8 cellular contexts compared by ENCODE assay signal in the genomic region with DNA sequence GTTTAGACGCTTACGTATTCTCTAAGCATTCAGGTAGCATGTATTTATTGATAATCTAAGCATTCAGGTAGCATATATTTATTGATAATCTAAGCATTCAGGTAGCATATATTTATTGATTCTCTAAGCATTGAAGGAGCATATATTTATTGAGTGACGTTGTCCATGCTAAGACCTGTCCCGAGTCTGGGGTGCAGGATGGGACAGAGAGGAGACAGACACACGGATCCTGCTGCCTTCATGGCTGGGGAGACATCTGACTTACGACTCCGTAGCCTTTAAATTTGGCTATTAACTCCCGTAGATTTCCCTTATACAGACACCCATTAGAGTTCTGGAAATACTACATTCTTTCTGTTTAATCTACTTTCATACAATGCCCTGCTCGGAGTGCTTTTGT. TPM values are rescaled to one million over a fixed set of nuclear protein-coding genes. Genes with fewer than 3 reads are reported as not detected.
DNase-seq lines count a peak whose midpoint lies in the region; ATAC-seq and TF ChIP-seq lines count a peak whose summit lies in the region.

No MANE protein-coding gene starts in this region.

- H3K4me2 ChIP-seq in DND-41 (ENCODE audit: insufficient read depth, low read length) (peak overlapping the region; percentile 92), OCI-LY1 (ENCODE audit: low read length) (peak overlapping the region; percentile 74)

- H3K4me1 ChIP-seq in DND-41 (ENCODE audit: insufficient read depth, low read length) (peaks cover 26% of the 10 kb centered on the region), OCI-LY1 (ENCODE audit: insufficient read depth, low read length, severe bottlenecking) (peaks cover 19% of the 10 kb centered on the region), endodermal cell (ENCODE audit: control insufficient read depth, insufficient read depth, low read length) (no peaks in the 10 kb centered on the region)

- DNase-seq in DND-41 (no peak), endodermal cell (no peak), pons (ENCODE audit: low spot score) (peak; percentile 32), HK-2 (ENCODE audit: unreplicated experiment) (no peak), hepatic stellate cell (ENCODE audit: low spot score) (no peak), caudate nucleus (lab: John Stamatoyannopoulos, UW) (no peak), NCI-H128 (lab: John Stamatoyannopoulos, UW; ENCODE audit: unreplicated experiment) (no peak)

- H3F3A ChIP-seq in OCI-LY1 (ENCODE audit: insufficient read depth, low read length) = no peaks in the 10 kb centered on the region

- peaks cover 9% of the 10 kb centered on the region for H3K27me3 Mint-ChIP-seq in endodermal cell (ENCODE audit: insufficient read depth)

- peaks cover 7% of the 10 kb centered on the region for H3K4me1 Mint-ChIP-seq in endodermal cell

- peaks cover 40% of the 10 kb centered on the region for H3K36me3 Mint-ChIP-seq in endodermal cell (ENCODE audit: low read depth)

- peak overlapping the region; percentile 53 for H3K27ac Mint-ChIP-seq in endodermal cell

- H2AFZ ChIP-seq in DND-41 (ENCODE audit: low read depth, low read length) (peak overlapping the region; percentile 95), OCI-LY1 (ENCODE audit: low read length) (0 out of 2 replicates have a peak overlapping the region, but pooled peaks have one; percentile 2)

- H3K9me3 Mint-ChIP-seq in endodermal cell = peaks cover 43% of the 10 kb centered on the region

- peak overlapping the region; percentile 98 for H3K9ac ChIP-seq in DND-41 (ENCODE audit: low read depth, low read length)
- H3K9ac ChIP-seq in OCI-LY1 (ENCODE audit: low read length) = peak overlapping the region; percentile 96
- H3K9ac ChIP-seq in endodermal cell (ENCODE audit: extremely low read depth, low read length, poor library complexity, severe bottlenecking) = no peak overlapping the region

- ATAC-seq in DND-41 (ENCODE audit: insufficient read depth, low read depth) = no peak

- H3K9me2 ChIP-seq in OCI-LY1 (ENCODE audit: low read depth, low read length) = no peaks in the 10 kb centered on the region

- peak overlapping the region; percentile 86 for H3K27ac ChIP-seq in DND-41 (ENCODE audit: low read length)
- peak overlapping the region; percentile 50 for H3K27ac ChIP-seq in OCI-LY1 (ENCODE audit: low read depth, low read length, poor library complexity, severe bottlenecking)
- H3K27ac ChIP-seq in endodermal cell (ENCODE audit: low read depth, low read length) = no peak overlapping the region
- H3K27ac ChIP-seq in caudate nucleus (ENCODE audit: low read depth, low read length) = no peak overlapping the region

- TF ChIP-seq CTCF in DND-41 (IDR thresholded peaks at IDR 0.05; ENCODE audit: borderline replicate concordance, extremely low read depth, low read length, poor library complexity, severe bottlenecking) = no peak
- no peak for TF ChIP-seq CTCF in OCI-LY1 (IDR thresholded peaks at IDR 0.05; ENCODE audit: low read length)
- no peak for TF ChIP-seq CTCF in endodermal cell (conservative IDR thresholded peaks at IDR 0.05)

- H3K36me3 ChIP-seq in DND-41 (ENCODE audit: insufficient read depth, low read length) (peaks cover 35% of the 10 kb centered on the region), OCI-LY1 (ENCODE audit: insufficient read depth, low read length) (peaks cover 42% of the 10 kb centered on the region), endodermal cell (ENCODE audit: control insufficient read depth, insufficient read depth, low read length) (peaks cover 36% of the 10 kb centered on the region)

- peaks cover 16% of the 10 kb centered on the region for H3K9me3 ChIP-seq in DND-41 (ENCODE audit: insufficient read depth, low read length, severe bottlenecking)
- peaks cover 4% of the 10 kb centered on the region for H3K9me3 ChIP-seq in OCI-LY1 (ENCODE audit: low read length)
- peaks cover 34% of the 10 kb centered on the region for H3K9me3 ChIP-seq in endodermal cell (ENCODE audit: control insufficient read depth, low read length)

- H3K27me3 ChIP-seq in DND-41 (ENCODE audit: insufficient read depth, low read length, poor library complexity) (no peaks in the 10 kb centered on the region), OCI-LY1 (ENCODE audit: insufficient read depth, low read length) (no peaks in the 10 kb centered on the region), endodermal cell (ENCODE audit: control insufficient read depth, insufficient read depth, low read length, poor library complexity, severe bottlenecking) (no peaks in the 10 kb centered on the region)

- H3K4me3 ChIP-seq in DND-41 (ENCODE audit: low read depth in 1 of 2, low read length in 2 of 2) (peak overlapping the region; percentile 80 to 94), OCI-LY1 (ENCODE audit: low read depth, low read length, poor library complexity, severe bottlenecking) (peak overlapping the region; percentile 95), endodermal cell (ENCODE audit: low read length) (peak overlapping the region; percentile 84)

- H3K4me3 Mint-ChIP-seq in endodermal cell = peak overlapping the region; percentile 76

- H4K20me1 ChIP-seq in DND-41 (ENCODE audit: insufficient read depth, low read length) = 0 out of 2 replicates have a peak, but pooled peaks cover 1% of the 10 kb centered on the region
- no peaks in the 10 kb centered on the region for H4K20me1 ChIP-seq in OCI-LY1 (ENCODE audit: insufficient read depth, low read length)

- peaks cover 50% of the 10 kb centered on the region for H3K79me2 ChIP-seq in DND-41 (ENCODE audit: insufficient read depth, low read length)
- H3K79me2 ChIP-seq in OCI-LY1 (ENCODE audit: insufficient read depth, low read length) = peaks cover 10% of the 10 kb centered on the region; the same call in 1 of the 2 replicates

- WGBS in endodermal cell (ENCODE audit: insufficient coverage in 1 of 2, insufficient read length in 1 of 2), 2 experiments = 93 to 99% methylated on average over 8 to 9 of the region's 9 CpGs

RNA-seq across cellular contexts. Expression of gene SCCPDH, which starts 1.0 kb away (rescaled TPM):
- total RNA-seq in endodermal cell = 10 to 100 TPM; 25.1 to 28.9 TPM
- polyA plus RNA-seq in endodermal cell (2013, experiment 1 of 2) = 37.9 TPM
- polyA plus RNA-seq in endodermal cell (2013, experiment 2 of 2) = 34.1 TPM

Comparison
In these comparisons a context has a peak if more than half of its experiments do, and no peak if none do; other contexts are left out.
1. H3K27ac ChIP-seq: peak in DND-41 (single experiment) and OCI-LY1 (single experiment); none in endodermal cell (single experiment) and caudate nucleus (single experiment).
2. Peak in every context shown above with its lines, with median percentiles within 50 percentile points of each other: H3K4me3 ChIP-seq.